ENCODE assay signal across 1 cellular context in the genomic region with DNA sequence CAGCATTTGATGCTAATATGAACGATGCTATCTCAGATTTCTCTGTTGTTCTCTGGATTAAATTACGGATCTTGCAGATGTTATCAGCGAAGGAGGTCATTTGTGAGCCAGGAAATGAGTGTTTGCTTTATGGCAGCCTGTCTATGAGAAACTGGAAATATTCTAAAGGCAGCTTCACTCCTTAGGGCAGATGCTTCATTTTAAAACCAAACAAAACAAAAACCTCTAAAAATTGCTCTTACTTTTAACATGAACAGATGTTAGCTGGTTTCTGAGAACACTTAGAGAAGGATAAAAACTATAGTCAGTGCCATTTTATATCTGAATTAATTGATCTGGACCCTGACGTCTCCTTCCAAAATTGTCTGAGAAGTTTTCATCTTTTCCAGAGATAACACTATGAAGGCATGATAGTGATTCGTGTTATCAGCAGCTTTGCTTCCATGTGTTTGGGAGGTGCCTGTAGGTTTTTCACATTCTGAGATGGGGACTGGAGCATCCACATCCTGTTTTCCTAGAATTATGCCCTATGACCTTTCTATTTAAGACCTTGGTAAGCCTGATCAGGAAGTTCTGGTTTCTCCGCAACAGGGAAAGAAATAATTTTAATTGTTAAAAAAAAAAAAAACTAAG.
TF ChIP-seq lines count a peak whose summit lies in the region.

No MANE protein-coding gene starts in this region.

TF ChIP-seq in GM23338, 12 proteins besides CTCF, POLR2A, EP300 and RAD21 (continued from another document):
- TF ChIP-seq, protein P1, sequence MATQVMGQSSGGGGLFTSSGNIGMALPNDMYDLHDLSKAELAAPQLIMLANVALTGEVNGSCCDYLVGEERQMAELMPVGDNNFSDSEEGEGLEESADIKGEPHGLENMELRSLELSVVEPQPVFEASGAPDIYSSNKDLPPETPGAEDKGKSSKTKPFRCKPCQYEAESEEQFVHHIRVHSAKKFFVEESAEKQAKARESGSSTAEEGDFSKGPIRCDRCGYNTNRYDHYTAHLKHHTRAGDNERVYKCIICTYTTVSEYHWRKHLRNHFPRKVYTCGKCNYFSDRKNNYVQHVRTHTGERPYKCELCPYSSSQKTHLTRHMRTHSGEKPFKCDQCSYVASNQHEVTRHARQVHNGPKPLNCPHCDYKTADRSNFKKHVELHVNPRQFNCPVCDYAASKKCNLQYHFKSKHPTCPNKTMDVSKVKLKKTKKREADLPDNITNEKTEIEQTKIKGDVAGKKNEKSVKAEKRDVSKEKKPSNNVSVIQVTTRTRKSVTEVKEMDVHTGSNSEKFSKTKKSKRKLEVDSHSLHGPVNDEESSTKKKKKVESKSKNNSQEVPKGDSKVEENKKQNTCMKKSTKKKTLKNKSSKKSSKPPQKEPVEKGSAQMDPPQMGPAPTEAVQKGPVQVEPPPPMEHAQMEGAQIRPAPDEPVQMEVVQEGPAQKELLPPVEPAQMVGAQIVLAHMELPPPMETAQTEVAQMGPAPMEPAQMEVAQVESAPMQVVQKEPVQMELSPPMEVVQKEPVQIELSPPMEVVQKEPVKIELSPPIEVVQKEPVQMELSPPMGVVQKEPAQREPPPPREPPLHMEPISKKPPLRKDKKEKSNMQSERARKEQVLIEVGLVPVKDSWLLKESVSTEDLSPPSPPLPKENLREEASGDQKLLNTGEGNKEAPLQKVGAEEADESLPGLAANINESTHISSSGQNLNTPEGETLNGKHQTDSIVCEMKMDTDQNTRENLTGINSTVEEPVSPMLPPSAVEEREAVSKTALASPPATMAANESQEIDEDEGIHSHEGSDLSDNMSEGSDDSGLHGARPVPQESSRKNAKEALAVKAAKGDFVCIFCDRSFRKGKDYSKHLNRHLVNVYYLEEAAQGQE (IDR thresholded peaks at IDR 0.05; ENCODE audit: unreplicated experiment), result no peak
- TF ChIP-seq STAT1 (IDR thresholded peaks at IDR 0.05; ENCODE audit: unreplicated experiment), result no peak
- TF ChIP-seq CREB1 (CRISPR knock-in tag; IDR thresholded peaks at IDR 0.05; ENCODE audit: low read depth), result no peak
- TF ChIP-seq ZNF331 (CRISPR knock-in tag; IDR thresholded peaks at IDR 0.05; ENCODE audit: low read depth), result no peak
- no peak for TF ChIP-seq EZH2 (IDR thresholded peaks at IDR 0.05; ENCODE audit: low read depth, unreplicated experiment)
- TF ChIP-seq EZH2phosphoT487 (IDR thresholded peaks at IDR 0.05; ENCODE audit: unreplicated experiment), result no peak
- TF ChIP-seq POLR2AphosphoS5 (IDR thresholded peaks at IDR 0.05; ENCODE audit: low read depth), result no peak
